Comparison of ENCODE assay signal across 12 cellular contexts in genomic region chr11:64741393-64742086, GRCh38. TPM values are rescaled to one million over a fixed set of nuclear protein-coding genes. Genes with fewer than 3 reads are reported as not detected.
DNase-seq lines count a peak whose midpoint lies in the region; ATAC-seq and TF ChIP-seq lines count a peak whose summit lies in the region.
"Had no signal": no experiment of that assay in that cellular context is flagged by ENCODE, and none has a peak within 500 bp of the region (broad histone marks: within the 10 kb centered on the region; RNA-seq: fewer than 3 reads in every experiment).

No MANE protein-coding gene starts in this region.

- no peak overlapping the region for H3K27ac Mint-ChIP-seq in WTC11
- H3K27ac Mint-ChIP-seq in stimulated activated effector memory CD8-positive, alpha-beta T cell treated with anti-CD3 and anti-CD28 coated beads, Interleukin-12 subunit alpha, Interleukin-12 subunit beta, amount 100 ng/mL, for 72 hours, result peak overlapping the region; percentile 83
- H3K27ac Mint-ChIP-seq: progenitor cell of endocrine pancreas had no signal

- 0 out of 2 replicates have a peak, but pooled peaks have one; percentile 0 for ATAC-seq in WTC11
- ATAC-seq in right cardiac atrium, result no peak
- no peak for ATAC-seq in stimulated activated effector memory CD8-positive, alpha-beta T cell treated with anti-CD3 and anti-CD28 coated beads, Interleukin-12 subunit alpha, Interleukin-12 subunit beta, amount 100 ng/mL, for 72 hours
- ATAC-seq in GM18907 (IDR thresholded peaks at IDR 0.05; ENCODE audit: unreplicated experiment), result no peak

- peaks cover 9% of the 10 kb centered on the region; the same call in 1 of the 2 replicates for H3K36me3 Mint-ChIP-seq in WTC11
- H3K36me3 Mint-ChIP-seq in stimulated activated effector memory CD8-positive, alpha-beta T cell treated with anti-CD3 and anti-CD28 coated beads, Interleukin-12 subunit alpha, Interleukin-12 subunit beta, amount 100 ng/mL, for 72 hours, result peaks cover 35% of the 10 kb centered on the region

- peaks cover 43% of the 10 kb centered on the region for H3K4me1 Mint-ChIP-seq in WTC11
- H3K4me1 Mint-ChIP-seq in stimulated activated effector memory CD8-positive, alpha-beta T cell treated with anti-CD3 and anti-CD28 coated beads, Interleukin-12 subunit alpha, Interleukin-12 subunit beta, amount 100 ng/mL, for 72 hours, result peaks cover 47% of the 10 kb centered on the region

- DNase-seq in SIG-M5 treated with dmso at 0.1 percent for 504 hours (lab: John Stamatoyannopoulos, UW; ENCODE audit: unreplicated experiment) (peak; percentile 41), SIG-M5 (lab: John Stamatoyannopoulos, UW) (no peak), WTC11 (ENCODE audit: low spot score) (peak; percentile 44), right cardiac atrium (peak in 2 of 3 donors; percentile 71 to 75), AG20443 (ENCODE audit: low spot score) (no peak), cerebellum (ENCODE audit: low spot score) (no peak)
- DNase-seq in stimulated activated effector memory CD8-positive, alpha-beta T cell treated with anti-CD3 and anti-CD28 coated beads, Interleukin-12 subunit alpha, Interleukin-12 subunit beta, amount 100 ng/mL, for 72 hours (ENCODE audit: low spot score in 2 of 2), result no peak

- no peaks in the 10 kb centered on the region for H3K27me3 ChIP-seq in right cardiac atrium (ENCODE audit: control insufficient read depth, insufficient read depth)

- no peak overlapping the region for H3K4me3 ChIP-seq in right cardiac atrium (ENCODE audit: low read length)

- intact Hi-C loops in right cardiac atrium (cut with DNase I), result no loop called here

- H3K4me1 ChIP-seq in right cardiac atrium (ENCODE audit: control insufficient read depth, insufficient read depth, low read length), result no peaks in the 10 kb centered on the region

- CTCF ChIA-PET in WTC11 (lab: Charles Lee), result interaction anchor here (0.6 to 8.6 kb wide), 31 partner anchors 9 to 773 kb away, joined by 3 to 150 read pairs (median 5); partner anchors contain the start of genes NRXN2, PYGM and SF1

- no peak overlapping the region for H3K27ac ChIP-seq in right cardiac atrium (ENCODE audit: low read length)

- POLR2A ChIA-PET in WTC11 (lab: Charles Lee), result interaction anchor here (0.5 to 1.5 kb wide), 4 partner anchors 18 to 37 kb away, joined by 3 to 6 read pairs (median 5); partner anchors contain the start of genes PYGM and SF1

- peak overlapping the region; percentile 74 for H3K4me3 Mint-ChIP-seq in WTC11
- H3K4me3 Mint-ChIP-seq in stimulated activated effector memory CD8-positive, alpha-beta T cell treated with anti-CD3 and anti-CD28 coated beads, Interleukin-12 subunit alpha, Interleukin-12 subunit beta, amount 100 ng/mL, for 72 hours, result peak overlapping the region; percentile 92

- peaks cover 37% of the 10 kb centered on the region for H3K27me3 Mint-ChIP-seq in WTC11 (ENCODE audit: low read depth)

- H3K9me3 ChIP-seq in right cardiac atrium (ENCODE audit: control insufficient read depth, low read length), result no peaks in the 10 kb centered on the region
- H3K9me3 ChIP-seq: A549 had no signal

- 60% methylated on average over 24 of the region's 24 CpGs for WGBS in right cardiac atrium

- no peak for TF ChIP-seq CTCF in WTC11 (IDR thresholded peaks at IDR 0.05)

- H3K9me3 Mint-ChIP-seq in WTC11, result no peaks in the 10 kb centered on the region
- H3K9me3 Mint-ChIP-seq in stimulated activated effector memory CD8-positive, alpha-beta T cell treated with anti-CD3 and anti-CD28 coated beads, Interleukin-12 subunit alpha, Interleukin-12 subunit beta, amount 100 ng/mL, for 72 hours, result no peaks in the 10 kb centered on the region

TF ChIP-seq in WTC11, 78 proteins besides CTCF, POLR2A, EP300 and RAD21:
- no peak for TF ChIP-seq ZNF281 (CRISPR knock-in tag; IDR thresholded peaks at IDR 0.05)
- no peak for TF ChIP-seq FOXJ3 (CRISPR knock-in tag; IDR thresholded peaks at IDR 0.05; ENCODE audit: borderline replicate concordance)
- TF ChIP-seq PRDM15 (CRISPR knock-in tag; IDR thresholded peaks at IDR 0.05), result no peak
- no peak for TF ChIP-seq ATF1 (CRISPR knock-in tag; IDR thresholded peaks at IDR 0.05)
- no peak for TF ChIP-seq PRRX2 (CRISPR knock-in tag; IDR thresholded peaks at IDR 0.05)
- peak; percentile 54; the same call in 1 of the 2 replicates for TF ChIP-seq SP1 (CRISPR knock-in tag; conservative IDR thresholded peaks at IDR 0.05)

RNA-seq across cellular contexts. Expression of gene RASGRP2, which starts 2.4 kb away (rescaled TPM):
- total RNA-seq in WTC11 (2021) (31.9 to 41.5 TPM (median 40.3 TPM) in 3 replicates), right cardiac atrium (10 to 100 TPM; 25.5 to 37.3 (median 33.6) TPM), cerebellum (17.5 TPM)
- polyA plus RNA-seq in right cardiac atrium, result 69.6 TPM
- total RNA-seq: PC-3 had no signal

RNA-seq across cellular contexts. Expression of gene PYGM, which starts 18.2 kb away (rescaled TPM):
- 6.6 to 8.7 TPM (median 8.2 TPM) in 3 replicates for total RNA-seq in WTC11 (2021)
- 10 to 100 TPM; 38.5 to 71.5 (median 57.9) TPM for total RNA-seq in right cardiac atrium
- polyA plus RNA-seq in right cardiac atrium, result 50.2 TPM
- 1.1 TPM for total RNA-seq in cerebellum

RNA-seq across cellular contexts. Expression of gene NRXN2, which starts 18.5 kb away (rescaled TPM):
- total RNA-seq in WTC11 (2021) (8.0 to 10.4 TPM (median 8.6 TPM) in 3 replicates), right cardiac atrium (1 to 10 TPM; 2.1 to 5.7 (median 2.9) TPM), cerebellum (134 TPM)
- polyA plus RNA-seq in right cardiac atrium, result 2.2 TPM
- total RNA-seq: M059J, PC-3 had no signal

RNA-seq across cellular contexts. Expression of gene SF1, which starts 36.8 kb away (rescaled TPM):
- total RNA-seq in WTC11 (2021), result 285 to 314 TPM (median 300 TPM) in 3 replicates
- 100 to 1,000 TPM; 188 to 203 (median 197) TPM for total RNA-seq in right cardiac atrium
- polyA plus RNA-seq in right cardiac atrium, result 72.8 TPM
- 108 TPM for total RNA-seq in cerebellum

Comparison
In these comparisons a context has a peak if more than half of its experiments do, and no peak if none do; other contexts are left out.
1. DNase-seq: peak in SIG-M5 treated with dmso at 0.1 percent for 504 hours (single experiment), WTC11 (single experiment) and right cardiac atrium (2 of 3); none in SIG-M5 (single experiment), stimulated activated effector memory CD8-positive, alpha-beta T cell treated with anti-CD3 and anti-CD28 coated beads, Interleukin-12 subunit alpha, Interleukin-12 subunit beta, amount 100 ng/mL, for 72 hours (0 of 2), AG20443 (single experiment) and cerebellum (single experiment).
2. RNA of gene NRXN2, which starts 18.5 kb away (total RNA-seq): 134 TPM in cerebellum (single experiment); 8.0 to 10.4 TPM in WTC11 and 2.1 to 5.7 TPM in right cardiac atrium; every median in the first group is over 10 times any median in the second.